In genomic region chr18:3184275-3184963, GRCh38 we compare ENCODE assay signal across 17 cellular contexts. TPM values are rescaled to one million over a fixed set of nuclear protein-coding genes. Genes with fewer than 3 reads are reported as not detected.
DNase-seq lines count a peak whose midpoint lies in the region; ATAC-seq and TF ChIP-seq lines count a peak whose summit lies in the region.
"Had no signal": no experiment of that assay in that cellular context is flagged by ENCODE, and none has a peak within 500 bp of the region (broad histone marks: within the 10 kb centered on the region; RNA-seq: fewer than 3 reads in every experiment).

No MANE protein-coding gene starts in this region.

- no peak overlapping the region for H4K8ac ChIP-seq in neuronal stem cell (ENCODE audit: low read depth, low read length)

- H2BK120ac ChIP-seq in neuronal stem cell (ENCODE audit: low read depth, low read length), result no peak overlapping the region

- intact Hi-C loops in heart right ventricle (cut with DNase I) (loop anchor here in 5 of 10 donors (5.0 to 10.0 kb wide), 4 partner anchors 38 to 63 kb away; partner anchors contain the start of gene MYL12A (in 3 of the 5)), upper lobe of right lung (cut with DNase I) (no loop called here)

- H3K9me3 ChIP-seq in heart right ventricle (no peaks in the 10 kb centered on the region), neuronal stem cell (replicated peaks in 1 of 2; ENCODE audit: control insufficient read depth in 2 of 2, insufficient read depth in 1 of 2, low read depth in 1 of 2, low read length in 2 of 2) (no peaks in the 10 kb centered on the region), upper lobe of right lung (no peaks in the 10 kb centered on the region)
- H3K9me3 ChIP-seq: BLaER1 treated with 17β-estradiol and CSF1 and Interleukin-3, amounts not matched to agents 10 nM and 100 nM had no signal

- no peak overlapping the region for H3K18ac ChIP-seq in neuronal stem cell (ENCODE audit: low read length)

- peak in 6 of 8 donors; percentile 16 to 57 (median 34) for ATAC-seq in heart right ventricle
- no peak for ATAC-seq in upper lobe of right lung

- H4K91ac ChIP-seq in neuronal stem cell (ENCODE audit: low read depth, low read length, poor library complexity), result no peak overlapping the region

- H2BK5ac ChIP-seq in neuronal stem cell (ENCODE audit: low read length), result no peak overlapping the region

- peak overlapping the region; percentile 57 for H2AFZ ChIP-seq in neuronal stem cell (ENCODE audit: low read length)

- H3K27ac ChIP-seq in heart right ventricle (peak overlapping the region in 8 of 10 donors; percentile 9 to 59 (median 34)), neuronal stem cell (replicated peaks; ENCODE audit: low read length) (no peak overlapping the region), upper lobe of right lung (no peak overlapping the region)
- H3K27ac ChIP-seq: 22Rv1; BLaER1 treated with 17β-estradiol and CSF1 and Interleukin-3, amounts not matched to agents 10 nM and 100 nM; HL-60 had no signal

- H3K23ac ChIP-seq in neuronal stem cell (ENCODE audit: low read depth, low read length, poor library complexity), result no peak overlapping the region

- H3K14ac ChIP-seq in neuronal stem cell (ENCODE audit: low read length), result no peak overlapping the region

- DNase-seq in DMS53 (lab: John Stamatoyannopoulos, UW) (peak; percentile 17), DMS53 treated with DMSO at 0.1 percent for 48 hours (lab: John Stamatoyannopoulos, UW; ENCODE audit: unreplicated experiment) (no peak), NCI-H82 (lab: John Stamatoyannopoulos, UW) (peak; percentile 50), heart right ventricle (no peak), neuronal stem cell (ENCODE audit: low spot score) (no peak), GM10266 (ENCODE audit: extremely low spot score) (no peak), upper lobe of right lung (no peak), SW480 (ENCODE audit: low spot score) (no peak)
- DNase-seq: KG1, NCI-H1092, NCI-H446, NCI-H774, OCI-M1, T-helper 1 cell had no signal

- TF ChIP-seq CTCF in heart right ventricle (IDR thresholded peaks at IDR 0.05) (no peak), GM10266 (IDR thresholded peaks at IDR 0.05; ENCODE audit: control insufficient read depth, insufficient read depth, low read depth, missing control alignments) (no peak), upper lobe of right lung (IDR thresholded peaks at IDR 0.05) (no peak)

- no peaks in the 10 kb centered on the region for H3K79me1 ChIP-seq in neuronal stem cell (ENCODE audit: low read depth, low read length)

- H3K27me3 ChIP-seq in heart right ventricle (no peaks in the 10 kb centered on the region), neuronal stem cell (ENCODE audit: control insufficient read depth in 3 of 3, insufficient read depth in 3 of 3, low read depth in 1 of 3, low read length in 3 of 3) (no peaks in the 10 kb centered on the region), upper lobe of right lung (no peaks in the 10 kb centered on the region)
- H3K27me3 ChIP-seq: BLaER1 treated with 17β-estradiol and CSF1 and Interleukin-3, amounts not matched to agents 10 nM and 100 nM had no signal

- H3K36me3 ChIP-seq in heart right ventricle (peaks cover 0 to 74% (median 0%) of the 10 kb centered on the region in 9 donors), neuronal stem cell (replicated peaks in 1 of 2; ENCODE audit: control insufficient read depth in 2 of 2, insufficient read depth in 2 of 2, low read length in 2 of 2) (no peaks in the 10 kb centered on the region), upper lobe of right lung (no peaks in the 10 kb centered on the region)
- H3K36me3 ChIP-seq: BLaER1 treated with 17β-estradiol and CSF1 and Interleukin-3, amounts not matched to agents 10 nM and 100 nM had no signal

- H3K4me3 ChIP-seq in heart right ventricle (no peak overlapping the region), neuronal stem cell (ENCODE audit: low read length in 2 of 2) (no peak overlapping the region), upper lobe of right lung (no peak overlapping the region)
- H3K4me3 ChIP-seq: BLaER1 treated with 17β-estradiol and CSF1 and Interleukin-3, amounts not matched to agents 10 nM and 100 nM had no signal

- H3K4me1 ChIP-seq in heart right ventricle, result peaks cover 2 to 72% (median 18%) of the 10 kb centered on the region in 9 donors
- H3K4me1 ChIP-seq in neuronal stem cell (ENCODE audit: control insufficient read depth in 2 of 2, insufficient read depth in 1 of 2, low read depth in 1 of 2, low read length in 2 of 2), result peaks cover 0 to 9% of the 10 kb centered on the region in 2 donors
- H3K4me1 ChIP-seq in upper lobe of right lung, result no peaks in the 10 kb centered on the region

- no peak overlapping the region for H2AK5ac ChIP-seq in neuronal stem cell (ENCODE audit: low read depth, low read length)

- WGBS in heart right ventricle, 2 donors, result 33 to 38% methylated on average over 6 of the region's 6 CpGs
- WGBS in neuronal stem cell (ENCODE audit: extremely low coverage in 2 of 2, insufficient read length in 2 of 2, insufficient replicate concordance in 1 of 2), 2 donors, result no CpG with 5 or more reads among the region's 6 CpGs

- no peak overlapping the region for H3K4me2 ChIP-seq in neuronal stem cell (ENCODE audit: insufficient read depth, low read length, poor library complexity, severe bottlenecking)
- H3K4me2 ChIP-seq: BLaER1 treated with 17β-estradiol and CSF1 and Interleukin-3, amounts not matched to agents 10 nM and 100 nM had no signal

- H2BK12ac ChIP-seq in neuronal stem cell (ENCODE audit: low read length), result no peak overlapping the region

- H3K9ac ChIP-seq in neuronal stem cell (ENCODE audit: low read depth, low read length, poor library complexity), result no peak overlapping the region
- H3K9ac ChIP-seq: BLaER1 treated with 17β-estradiol and CSF1 and Interleukin-3, amounts not matched to agents 10 nM and 100 nM had no signal

- no peak overlapping the region for H2BK15ac ChIP-seq in neuronal stem cell (ENCODE audit: low read length)

- H3K4ac ChIP-seq in neuronal stem cell (ENCODE audit: low read length), result no peak overlapping the region

RNA-seq across cellular contexts. Expression of gene MYOM1, which starts 35.3 kb away (rescaled TPM):
- total RNA-seq in heart right ventricle (1,000 to 10,000 TPM in 4 of 10 donors, 100 to 1,000 TPM in 6; 514 to 1,558 (median 939) TPM), upper lobe of right lung (2.5 TPM)
- 100 to 1,000 TPM in 1 of 2 donors, 10 to 100 TPM in 1; 94.4 to 174 TPM for polyA plus RNA-seq in heart right ventricle
- 0.42 TPM for polyA plus RNA-seq in neuronal stem cell (2013, experiment 1 of 2)
- 0.46 TPM for polyA plus RNA-seq in neuronal stem cell (2013, experiment 2 of 2)

Comparison
In these comparisons a context has a peak if more than half of its experiments do, and no peak if none do; other contexts are left out.
1. DNase-seq: peak in DMS53 (single experiment) and NCI-H82 (single experiment); none in DMS53 treated with DMSO at 0.1 percent for 48 hours (single experiment), heart right ventricle (0 of 2), neuronal stem cell (single experiment), GM10266 (single experiment), upper lobe of right lung (single experiment) and SW480 (single experiment).
2. H3K27ac ChIP-seq: peak in heart right ventricle (8 of 10); none in neuronal stem cell (single experiment) and upper lobe of right lung (single experiment).
3. RNA of gene MYOM1, which starts 35.3 kb away (total RNA-seq): 514 to 1,558 TPM in heart right ventricle; 2.5 TPM in upper lobe of right lung (single experiment); every median in the first group is over 100 times any median in the second.